In genomic region chr15:67127925-67128324, GRCh38 we compare ENCODE assay signal across 11 cellular contexts.
DNase-seq lines count a peak whose midpoint lies in the region; ATAC-seq and TF ChIP-seq lines count a peak whose summit lies in the region.
"Had no signal": no experiment of that assay in that cellular context is flagged by ENCODE, and none has a peak within 500 bp of the region (broad histone marks: within the 10 kb centered on the region; RNA-seq: fewer than 3 reads in every experiment).

No MANE protein-coding gene starts in this region.

- ATAC-seq in naive B cell (ENCODE audit: low read depth in 2 of 2) = no peak
- ATAC-seq in GM18907 (IDR thresholded peaks at IDR 0.05; ENCODE audit: unreplicated experiment) = no peak
- no peak for ATAC-seq in GM21529 (IDR thresholded peaks at IDR 0.05; ENCODE audit: unreplicated experiment)

- no peak overlapping the region for H3K4me3 ChIP-seq in BJ (ENCODE audit: low read depth, low read length)
- H3K4me3 ChIP-seq: skin epidermis had no signal

- H3K27me3 Mint-ChIP-seq in chondrocyte (ENCODE audit: low read depth) (no peaks in the 10 kb centered on the region), naive B cell (no peaks in the 10 kb centered on the region)

- H3K9me3 Mint-ChIP-seq in chondrocyte (ENCODE audit: low read depth) = no peaks in the 10 kb centered on the region
- no peaks in the 10 kb centered on the region for H3K9me3 Mint-ChIP-seq in naive B cell

- POLR2A ChIA-PET in BJ (lab: Charles Lee) = no interaction called here

- no peak for TF ChIP-seq CTCF in BJ (IDR thresholded peaks at IDR 0.05; ENCODE audit: insufficient read depth, low read depth, low read length)
- TF ChIP-seq CTCF in chondrocyte (IDR thresholded peaks at IDR 0.05) = no peak

- no peak overlapping the region for H3K4me3 Mint-ChIP-seq in chondrocyte (ENCODE audit: unreplicated experiment)
- peak overlapping the region in 2 of 8 donors; percentile 65 to 74 for H3K4me3 Mint-ChIP-seq in naive B cell

- H3K27me3 ChIP-seq in BJ (ENCODE audit: control insufficient read depth, insufficient read depth, low read length) = no peaks in the 10 kb centered on the region

- H3K4me1 Mint-ChIP-seq in chondrocyte (ENCODE audit: low read depth) = peaks cover 53% of the 10 kb centered on the region
- H3K4me1 Mint-ChIP-seq in naive B cell = peaks cover 69 to 92% (median 92%) of the 10 kb centered on the region in 3 donors

- H3K36me3 Mint-ChIP-seq in chondrocyte (ENCODE audit: low read depth) (no peaks in the 10 kb centered on the region), naive B cell (peaks cover 0 to 12% of the 10 kb centered on the region in 2 donors)

- CTCF ChIA-PET in BJ (lab: Yijun Ruan, JAX) = no interaction called here

- H3K27ac Mint-ChIP-seq in chondrocyte (ENCODE audit: unreplicated experiment) (peak overlapping the region; percentile 74), naive B cell (peak overlapping the region in 4 of 6 donors; percentile 47 to 76 (median 66))

- H3K36me3 ChIP-seq in BJ (ENCODE audit: control insufficient read depth, insufficient read depth, low read length) = peaks cover 4% of the 10 kb centered on the region

- peak; percentile 91 for DNase-seq in BJ (ENCODE audit: low read depth)
- peak; percentile 99 for DNase-seq in M059J (ENCODE audit: low read depth)
- no peak for DNase-seq in chondrocyte (ENCODE audit: low spot score)
- DNase-seq in naive B cell = no peak
- no peak for DNase-seq in NCI-H146 treated with DMSO at 0.1 percent for 48 hours (lab: John Stamatoyannopoulos, UW; ENCODE audit: unreplicated experiment)
- DNase-seq in epidermal melanocyte (ENCODE audit: insufficient read length, low spot score) = no peak
- DNase-seq: activated gamma-delta T cell treated with Interleukin-2 at 50 U/mL for 16 hours, NCI-H1694 treated with DMSO at 0.1 percent for 48 hours had no signal

Comparison
In these comparisons a context has a peak if more than half of its experiments do, and no peak if none do; other contexts are left out.
1. DNase-seq: peak in BJ (single experiment) and M059J (single experiment); none in chondrocyte (single experiment), naive B cell (single experiment), NCI-H146 treated with DMSO at 0.1 percent for 48 hours (single experiment) and epidermal melanocyte (single experiment).